Comparison of ENCODE assay signal across 1 cellular context in genomic region chr11:45048313-45048841, GRCh38.
TF ChIP-seq lines count a peak whose summit lies in the region.

No MANE protein-coding gene starts in this region.

TF ChIP-seq in H1, 55 proteins besides CTCF, POLR2A, EP300 and RAD21:
- TF ChIP-seq ZNF274 (IDR thresholded peaks at IDR 0.05; ENCODE audit: borderline replicate concordance, extremely low read depth, low read length), result no peak
- TF ChIP-seq TCF12 (IDR thresholded peaks at IDR 0.05; ENCODE audit: low read depth, low read length), result no peak
- TF ChIP-seq SIRT6 (IDR thresholded peaks at IDR 0.05; ENCODE audit: low read length), result no peak
- no peak for TF ChIP-seq MAFK (IDR thresholded peaks at IDR 0.05; ENCODE audit: low read depth, low read length)
- no peak for TF ChIP-seq BCL11A (IDR thresholded peaks at IDR 0.05; ENCODE audit: low read depth in 2 of 2, low read length in 2 of 2)
- TF ChIP-seq RBBP5 (IDR thresholded peaks at IDR 0.05; ENCODE audit: borderline replicate concordance, low read depth, low read length), result no peak
- no peak for TF ChIP-seq TEAD4 (IDR thresholded peaks at IDR 0.05; ENCODE audit: low read depth, low read length)
- TF ChIP-seq ASH2L (IDR thresholded peaks at IDR 0.05; ENCODE audit: low read length), result no peak
- no peak for TF ChIP-seq SIX5 (IDR thresholded peaks at IDR 0.05; ENCODE audit: low read depth, low read length)
- TF ChIP-seq MAX (IDR thresholded peaks at IDR 0.05), result no peak
- TF ChIP-seq JUN (IDR thresholded peaks at IDR 0.05; ENCODE audit: low read depth, low read length), result no peak
- TF ChIP-seq SP2 (IDR thresholded peaks at IDR 0.05; ENCODE audit: low read length), result no peak
- TF ChIP-seq SUZ12 (IDR thresholded peaks at IDR 0.05; ENCODE audit: low read length), result no peak
- TF ChIP-seq PHF8 (conservative IDR thresholded peaks at IDR 0.05; ENCODE audit: low read depth, low read length), result no peak
- TF ChIP-seq CREB1 (IDR thresholded peaks at IDR 0.05), result no peak
